ENCODE assay signal across 9 cellular contexts in the genomic region with DNA sequence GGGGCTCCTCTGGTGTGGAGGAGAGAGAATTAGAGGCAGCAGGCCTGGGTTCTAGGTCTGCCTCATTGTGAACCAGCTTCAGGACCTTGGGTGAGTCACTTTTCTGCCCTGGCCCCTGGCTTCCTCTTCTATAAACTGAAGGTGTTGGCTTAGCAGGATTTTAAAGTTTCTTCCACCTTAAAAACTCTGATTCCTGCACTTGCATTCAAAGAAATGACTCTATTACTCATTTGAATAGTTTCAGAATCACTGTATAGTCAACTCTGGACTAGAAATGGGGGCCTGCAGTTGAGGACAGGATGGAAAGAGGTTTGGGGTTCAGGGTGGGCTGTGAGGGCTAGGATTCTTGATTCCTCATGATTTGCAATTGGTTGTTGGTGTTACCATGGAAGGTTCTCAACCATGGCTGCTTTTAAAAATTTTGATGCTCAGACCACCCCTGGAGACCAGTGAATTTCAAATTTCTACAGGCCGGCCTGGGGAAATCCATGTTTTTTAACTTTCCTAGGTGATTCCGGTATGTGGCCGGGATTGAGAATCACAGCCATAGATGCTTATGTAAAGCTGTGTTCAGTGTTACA. TPM values are rescaled to one million over a fixed set of nuclear protein-coding genes. Genes with fewer than 3 reads are reported as not detected.
A peak's percentile ranks its signal among the peaks of the same experiment; 100 is the strongest.
DNase-seq lines count a peak whose midpoint lies in the region; ATAC-seq and TF ChIP-seq lines count a peak whose summit lies in the region.
"Had no signal": no experiment of that assay in that cellular context is flagged by ENCODE, and none has a peak within 500 bp of the region (broad histone marks: within the 10 kb centered on the region; RNA-seq: fewer than 3 reads in every experiment).

No MANE protein-coding gene starts in this region.

- H3K4me3 Mint-ChIP-seq in activated CD4-positive, alpha-beta T cell treated with anti-CD3 and anti-CD28 coated beads, Interleukin-2, amount 10 ng/mL, durations not matched to agents 7 days and 5 days, result peak overlapping the region; percentile 69
- H3K4me3 Mint-ChIP-seq in chondrocyte (ENCODE audit: unreplicated experiment), result no peak overlapping the region

- WGBS in psoas muscle, 3 donors, result 91 to 97% (median 96%) methylated on average over 3 of the region's 3 CpGs

- intact Hi-C loops in psoas muscle (cut with DNase I), result no loop called here

- no peaks in the 10 kb centered on the region for H3K27me3 ChIP-seq in psoas muscle (ENCODE audit: insufficient read depth in 3 of 3, low read length in 2 of 3)

- peak overlapping the region; percentile 92 for H3K27ac Mint-ChIP-seq in activated CD4-positive, alpha-beta T cell treated with anti-CD3 and anti-CD28 coated beads, Interleukin-2, amount 10 ng/mL, durations not matched to agents 7 days and 5 days
- H3K27ac Mint-ChIP-seq in chondrocyte (ENCODE audit: unreplicated experiment), result no peak overlapping the region

- POLR2A ChIA-PET in activated CD4-positive, alpha-beta T cell treated with anti-CD3 and anti-CD28 coated beads, Interleukin-2, amount 10 ng/mL, durations not matched to agents 7 days and 5 days (lab: Charles Lee), result interaction anchor here (0.7 kb wide), 1 partner anchor 64 kb away, joined by 5 read pairs; no protein-coding TSS in a partner anchor
- POLR2A ChIA-PET in GM10248 (lab: Yijun Ruan, JAX), result interaction anchor here (0.6 to 1.3 kb wide), 5 partner anchors 9 to 33 kb away, joined by 3 to 6 read pairs (median 4); no protein-coding TSS in a partner anchor

- no peaks in the 10 kb centered on the region for H3K27me3 Mint-ChIP-seq in activated CD4-positive, alpha-beta T cell treated with anti-CD3 and anti-CD28 coated beads, Interleukin-2, amount 10 ng/mL, durations not matched to agents 7 days and 5 days
- H3K27me3 Mint-ChIP-seq in chondrocyte (ENCODE audit: low read depth), result no peaks in the 10 kb centered on the region

- H3K4me1 Mint-ChIP-seq in activated CD4-positive, alpha-beta T cell treated with anti-CD3 and anti-CD28 coated beads, Interleukin-2, amount 10 ng/mL, durations not matched to agents 7 days and 5 days, result peaks cover 96% of the 10 kb centered on the region
- peaks cover 84% of the 10 kb centered on the region for H3K4me1 Mint-ChIP-seq in chondrocyte (ENCODE audit: low read depth)

- peaks cover 9% of the 10 kb centered on the region for H3K9me3 Mint-ChIP-seq in activated CD4-positive, alpha-beta T cell treated with anti-CD3 and anti-CD28 coated beads, Interleukin-2, amount 10 ng/mL, durations not matched to agents 7 days and 5 days
- no peaks in the 10 kb centered on the region for H3K9me3 Mint-ChIP-seq in chondrocyte (ENCODE audit: low read depth)

- CTCF ChIA-PET in activated CD4-positive, alpha-beta T cell treated with anti-CD3 and anti-CD28 coated beads, Interleukin-2, amount 10 ng/mL, durations not matched to agents 7 days and 5 days (lab: Charles Lee), result interaction anchor here (0.5 to 2.9 kb wide), 8 partner anchors 9 to 601 kb away, joined by 3 to 10 read pairs (median 4); no protein-coding TSS in a partner anchor
- CTCF ChIA-PET in GM10248 (lab: Yijun Ruan, JAX), result interaction anchor here (1.3 kb wide), 2 partner anchors 15 to 32 kb away, joined by 3 to 6 read pairs; no protein-coding TSS in a partner anchor

- no peak overlapping the region for H3K4me3 ChIP-seq in psoas muscle

- TF ChIP-seq CTCF in psoas muscle (IDR thresholded peaks at IDR 0.05) (no peak), chondrocyte (IDR thresholded peaks at IDR 0.05) (no peak), GM10248 (IDR thresholded peaks at IDR 0.05; ENCODE audit: control extremely low read depth, extremely low read depth, low read depth, missing control alignments) (no peak)

- H3K36me3 ChIP-seq in psoas muscle (ENCODE audit: insufficient read depth in 1 of 2, low read depth in 1 of 2), result peaks cover 0 to 7% of the 10 kb centered on the region in 2 donors

- peaks cover 68% of the 10 kb centered on the region for H3K36me3 Mint-ChIP-seq in activated CD4-positive, alpha-beta T cell treated with anti-CD3 and anti-CD28 coated beads, Interleukin-2, amount 10 ng/mL, durations not matched to agents 7 days and 5 days (ENCODE audit: low read depth)
- no peaks in the 10 kb centered on the region for H3K36me3 Mint-ChIP-seq in chondrocyte (ENCODE audit: low read depth)

- H3K9me3 ChIP-seq in psoas muscle, result no peaks in the 10 kb centered on the region

- ATAC-seq in GM18867 (IDR thresholded peaks at IDR 0.05; ENCODE audit: unreplicated experiment), result peak; percentile 27
- peak; percentile 28 for ATAC-seq in HG02840 (IDR thresholded peaks at IDR 0.05; ENCODE audit: low FRiP score, unreplicated experiment)
- no peak for ATAC-seq in psoas muscle

- DNase-seq in activated CD4-positive, alpha-beta T cell treated with anti-CD3 and anti-CD28 coated beads, Interleukin-2, amount 10 ng/mL, durations not matched to agents 7 days and 5 days, result peak; percentile 50
- no peak for DNase-seq in psoas muscle
- DNase-seq in DMS53 (lab: John Stamatoyannopoulos, UW), result no peak
- no peak for DNase-seq in NCI-H1417 (lab: John Stamatoyannopoulos, UW)
- DNase-seq in chondrocyte (ENCODE audit: low spot score), result no peak
- no peak for DNase-seq in GM10248 (ENCODE audit: extremely low spot score)
- DNase-seq: NCI-H526 had no signal

- peak overlapping the region; percentile 47 for H3K27ac ChIP-seq in psoas muscle

- H3K4me1 ChIP-seq in psoas muscle, result peaks cover 95% of the 10 kb centered on the region

RNA-seq across cellular contexts. Expression of gene SMAD3, which starts 19.9 kb away (rescaled TPM):
- 10 to 100 TPM; 81.6 to 83.9 TPM for total RNA-seq in activated CD4-positive, alpha-beta T cell treated with anti-CD3 and anti-CD28 coated beads, Interleukin-2, amount 10 ng/mL, durations not matched to agents 7 days and 5 days
- total RNA-seq in psoas muscle (10 to 100 TPM; 25.7 to 47.6 (median 44.0) TPM), chondrocyte (19.0 to 27.2 TPM (median 23.2 TPM) in 3 replicates)
- polyA plus RNA-seq in psoas muscle, result 10 to 100 TPM in 2 of 3 donors, 1 to 10 TPM in 1; 2.9 to 29.3 (median 20.3) TPM

Comparison
In these comparisons a context has a peak if more than half of its experiments do, and no peak if none do; other contexts are left out.
1. ATAC-seq: peak in GM18867 (single experiment) and HG02840 (single experiment); none in psoas muscle (0 of 4).